ENCODE assay signal across 7 cellular contexts in genomic region chr16:20900299-20901067, GRCh38. TPM values are rescaled to one million over a fixed set of nuclear protein-coding genes. Genes with fewer than 3 reads are reported as not detected.
A peak's percentile ranks its signal among the peaks of the same experiment; 100 is the strongest.
DNase-seq lines count a peak whose midpoint lies in the region; ATAC-seq, FAIRE-seq and TF ChIP-seq lines count a peak whose summit lies in the region.

A gene with protein sequence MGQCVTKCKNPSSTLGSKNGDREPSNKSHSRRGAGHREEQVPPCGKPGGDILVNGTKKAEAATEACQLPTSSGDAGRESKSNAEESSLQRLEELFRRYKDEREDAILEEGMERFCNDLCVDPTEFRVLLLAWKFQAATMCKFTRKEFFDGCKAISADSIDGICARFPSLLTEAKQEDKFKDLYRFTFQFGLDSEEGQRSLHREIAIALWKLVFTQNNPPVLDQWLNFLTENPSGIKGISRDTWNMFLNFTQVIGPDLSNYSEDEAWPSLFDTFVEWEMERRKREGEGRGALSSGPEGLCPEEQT (minus strand): TSS chr16:20900358. CDS start chr16:20862538, 37,820 bp downstream.
Gene LYRM1 (plus strand): TSS chr16:20900771. CDS start chr16:20915556, 14,785 bp downstream.

- H3K4me1 ChIP-seq in body of pancreas, result peaks cover 71% of the 10 kb centered on the region
- peaks cover 0 to 78% (median 71%) of the 10 kb centered on the region in 4 donors for H3K4me1 ChIP-seq in sigmoid colon

- peak within 1 kb of the TSS; percentile 90 to 97 (median 95) for H3K27ac ChIP-seq in body of pancreas
- peak within 1 kb of the TSS; percentile 96 to 99 (median 98) for H3K27ac ChIP-seq in sigmoid colon

- 0 to 1% methylated on average over 23 to 61 of the region's 62 CpGs for WGBS in body of pancreas, 2 donors
- 0 to 1% methylated on average over 62 of the region's 62 CpGs for WGBS in sigmoid colon, 2 donors

- H3K36me3 ChIP-seq in body of pancreas (replicated peaks in 1 of 2; ENCODE audit: insufficient read depth in 1 of 2, low read depth in 2 of 2) (no peaks in the 10 kb centered on the region), sigmoid colon (peaks cover 0 to 11% (median 0%) of the 10 kb centered on the region in 4 donors)

- FAIRE-seq in TTC549 (lab: Jason Lieb, UNC), result peak; percentile 45

- H3K27me3 ChIP-seq in body of pancreas, result no peaks in the 10 kb centered on the region
- no peaks in the 10 kb centered on the region for H3K27me3 ChIP-seq in sigmoid colon

- no peak for TF ChIP-seq CTCF in body of pancreas (IDR thresholded peaks at IDR 0.05)
- TF ChIP-seq CTCF in sigmoid colon (IDR thresholded peaks at IDR 0.05), result no peak

- peak in 3 of 4 donors; percentile 25 to 79 (median 62) for TF ChIP-seq EP300 in sigmoid colon (IDR thresholded peaks at IDR 0.05)

- peak; percentile 69 for ATAC-seq in GM18517 (IDR thresholded peaks at IDR 0.05; ENCODE audit: unreplicated experiment)
- ATAC-seq in HG03045 (IDR thresholded peaks at IDR 0.05; ENCODE audit: unreplicated experiment), result peak; percentile 84
- ATAC-seq in body of pancreas, result peak; percentile 92

- no peaks in the 10 kb centered on the region for H3K9me3 ChIP-seq in body of pancreas
- H3K9me3 ChIP-seq in sigmoid colon, result no peaks in the 10 kb centered on the region

- peak; percentile 95 for DNase-seq in NCI-H2107 treated with DMSO at 0.1 percent for 48 hours (lab: John Stamatoyannopoulos, UW; ENCODE audit: unreplicated experiment)
- peak; percentile 94 to 98 (median 96) for DNase-seq in body of pancreas
- peak; percentile 98 for DNase-seq in iPS DF 4.7 (ENCODE audit: extremely low read depth, low spot score)
- DNase-seq in sigmoid colon, result peak; percentile 99

- intact Hi-C loops in body of pancreas (cut with DNase I), result loop anchor here (10.0 kb wide), 1 partner anchor 46 kb away; no protein-coding TSS in a partner anchor
- intact Hi-C loops in sigmoid colon (cut with DNase I), result loop anchor here (2.0 to 10.0 kb wide), 5 partner anchors 32 to 257 kb away; partner anchors contain the start of genes ERI2, LDAF1, REXO5 and THUMPD1

- TF ChIP-seq POLR2A in body of pancreas (IDR thresholded peaks at IDR 0.05) (peak; percentile 87 to 95 (median 94)), sigmoid colon (IDR thresholded peaks at IDR 0.05) (peak; percentile 96)

- peak within 1 kb of the TSS; percentile 45 to 59 for H3K4me3 ChIP-seq in body of pancreas
- H3K4me3 ChIP-seq in sigmoid colon, result peak within 1 kb of the TSS; percentile 75 to 91 (median 80)

RNA-seq across cellular contexts. Expression of the first gene that starts in this region (rescaled TPM):
- total RNA-seq in body of pancreas, result 10 to 100 TPM in 1 of 2 donors, 1 to 10 TPM in 1; 7.5 to 14.5 TPM
- 10 to 100 TPM; 10.8 to 21.6 (median 16.2) TPM for total RNA-seq in sigmoid colon
- 1 to 10 TPM; 3.0 to 5.0 (median 3.9) TPM for polyA plus RNA-seq in sigmoid colon

RNA-seq across cellular contexts. Expression of gene LYRM1, which starts in this region (rescaled TPM):
- total RNA-seq in body of pancreas (10 to 100 TPM; 13.5 to 18.9 TPM), sigmoid colon (10 to 100 TPM; 38.5 to 85.6 (median 53.4) TPM)
- polyA plus RNA-seq in sigmoid colon, result 10 to 100 TPM; 31.2 to 43.7 (median 34.8) TPM

Comparison
In these comparisons a context has a peak if more than half of its experiments do, and no peak if none do; other contexts are left out.
1. Peak in every context shown above with its lines: DNase-seq, ATAC-seq, H3K4me3 ChIP-seq and H3K27ac ChIP-seq.